In the genomic region with DNA sequence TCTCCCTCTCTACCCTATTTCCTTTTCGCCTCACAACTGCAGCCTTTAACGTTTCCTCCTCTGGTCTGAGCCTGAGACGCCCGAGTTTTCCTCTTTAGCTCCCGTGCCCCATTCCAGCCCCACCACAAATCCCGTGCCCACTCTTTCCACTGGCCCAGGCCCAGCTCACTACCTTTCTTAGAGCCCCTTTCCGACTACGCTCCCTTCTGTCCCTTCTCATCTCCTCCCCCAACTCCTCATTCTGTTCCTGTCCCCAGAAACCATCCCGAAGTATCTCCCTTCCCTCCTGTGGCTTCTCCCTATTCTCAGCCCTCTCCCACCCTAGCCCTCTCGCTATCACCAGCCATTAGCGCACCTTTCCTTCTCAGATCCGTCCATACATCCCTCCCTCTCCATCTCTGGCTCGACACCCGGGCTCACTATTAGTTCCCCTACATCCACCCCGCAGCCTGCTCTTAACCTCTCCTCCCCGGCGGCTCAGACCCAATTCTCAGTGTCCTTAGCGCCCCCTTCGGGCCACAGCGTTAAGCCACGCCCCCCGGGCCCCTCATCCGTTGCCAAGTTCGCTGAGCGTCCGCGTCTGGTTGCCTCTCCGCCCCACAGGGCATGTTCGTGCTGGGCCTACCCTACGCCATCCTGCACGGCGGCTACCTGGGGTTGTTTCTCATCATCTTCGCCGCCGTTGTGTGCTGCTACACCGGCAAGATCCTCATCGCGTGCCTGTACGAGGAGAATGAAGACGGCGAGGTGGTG, we compare ENCODE assay signal across 9 cellular contexts. TPM values are rescaled to one million over a fixed set of nuclear protein-coding genes. Genes with fewer than 3 reads are reported as not detected.
DNase-seq lines count a peak whose midpoint lies in the region; ATAC-seq and TF ChIP-seq lines count a peak whose summit lies in the region.
"Had no signal": no experiment of that assay in that cellular context is flagged by ENCODE, and none has a peak within 500 bp of the region (broad histone marks: within the 10 kb centered on the region; RNA-seq: fewer than 3 reads in every experiment).

No MANE protein-coding gene starts in this region.

- intact Hi-C loops in posterior vena cava (cut with DNase I) = no loop called here

- H3K36me3 Mint-ChIP-seq in T-helper 1 cell treated with Interleukin-12 subunit alpha and Interleukin-12 subunit beta and Interleukin-4 antibody, amounts not matched to agents 30 μg/mL and 1 μg/mL, for 36 hours (ENCODE audit: low read depth) = peaks cover 16% of the 10 kb centered on the region

- ATAC-seq in HG03139 (IDR thresholded peaks at IDR 0.05; ENCODE audit: unreplicated experiment) = no peak

- peaks cover 4% of the 10 kb centered on the region for H3K9me3 Mint-ChIP-seq in T-helper 1 cell treated with Interleukin-12 subunit alpha and Interleukin-12 subunit beta and Interleukin-4 antibody, amounts not matched to agents 30 μg/mL and 1 μg/mL, for 36 hours

- in situ Hi-C loops in GM13976 (cut with MboI; ENCODE audit: low sequenced_read_pairs, unreplicated experiment) = no loop called here

- peak overlapping the region; percentile 37 for H3K4me3 Mint-ChIP-seq in T-helper 1 cell treated with Interleukin-12 subunit alpha and Interleukin-12 subunit beta and Interleukin-4 antibody, amounts not matched to agents 30 μg/mL and 1 μg/mL, for 36 hours

- peak overlapping the region; percentile 88 for H3K27ac Mint-ChIP-seq in T-helper 1 cell treated with Interleukin-12 subunit alpha and Interleukin-12 subunit beta and Interleukin-4 antibody, amounts not matched to agents 30 μg/mL and 1 μg/mL, for 36 hours

- peak; percentile 81 for DNase-seq in GM13976 (ENCODE audit: low spot score)
- peak; percentile 32 for DNase-seq in central memory CD4-positive, alpha-beta T cell
- DNase-seq in retina = peak; percentile 93
- no peak for DNase-seq in AML-193 (lab: John Stamatoyannopoulos, UW)
- DNase-seq in posterior vena cava (ENCODE audit: low spot score) = no peak

- H3K4me1 Mint-ChIP-seq in T-helper 1 cell treated with Interleukin-12 subunit alpha and Interleukin-12 subunit beta and Interleukin-4 antibody, amounts not matched to agents 30 μg/mL and 1 μg/mL, for 36 hours (ENCODE audit: low read depth) = peaks cover 41% of the 10 kb centered on the region

- H3K27me3 Mint-ChIP-seq in T-helper 1 cell treated with Interleukin-12 subunit alpha and Interleukin-12 subunit beta and Interleukin-4 antibody, amounts not matched to agents 30 μg/mL and 1 μg/mL, for 36 hours (ENCODE audit: low read depth) = peaks cover 91% of the 10 kb centered on the region

- TF ChIP-seq CTCF in GM13976 (IDR thresholded peaks at IDR 0.05; ENCODE audit: borderline replicate concordance, control extremely low read depth, extremely low read depth, insufficient read depth, missing control alignments) = peak; percentile 69

RNA-seq across cellular contexts. Expression of a gene that starts 2.7 kb away (rescaled TPM):
- not detected for total RNA-seq in posterior vena cava
- total RNA-seq: renal cortical epithelial cell; T-helper 2 cell treated with Interferon-gamma antibody and Interleukin-4, amounts not matched to agents 100 ng/mL and 5 ng/mL, for 36 hours had no signal

RNA-seq across cellular contexts. Expression of a gene that starts 21.2 kb away (rescaled TPM):
- 1 to 10 TPM; 5.1 to 5.8 TPM for total RNA-seq in posterior vena cava

Comparison
In these comparisons a context has a peak if more than half of its experiments do, and no peak if none do; other contexts are left out.
1. DNase-seq: peak in GM13976 (single experiment), central memory CD4-positive, alpha-beta T cell (single experiment) and retina (single experiment); none in AML-193 (0 of 2) and posterior vena cava (single experiment).